Comparison of ENCODE assay signal across 1 cellular context in genomic region chr6:27752038-27752885, GRCh38.
TF ChIP-seq lines count a peak whose summit lies in the region.

No MANE protein-coding gene starts in this region.

TF ChIP-seq in K562, 482 proteins besides CTCF, POLR2A, EP300 and RAD21 (continued from another document and continues in another):
- TF ChIP-seq PATZ1 (CRISPR knock-in tag; IDR thresholded peaks at IDR 0.05; ENCODE audit: borderline replicate concordance) (no peak), TBP (optimal IDR thresholded peaks at IDR 0.05; ENCODE audit: low read depth, low read length) (peak; percentile 55), CREM (IDR thresholded peaks at IDR 0.05; ENCODE audit: low read depth) (no peak), SMARCA5 (IDR thresholded peaks at IDR 0.05) (peak; percentile 84), MTA3 (IDR thresholded peaks at IDR 0.05; ENCODE audit: borderline replicate concordance) (0 out of 2 replicates have a peak, but pooled peaks have one; percentile 19), ZBTB1 (CRISPR knock-in tag; IDR thresholded peaks at IDR 0.05; ENCODE audit: borderline replicate concordance, low read depth) (no peak), ZNF830 (CRISPR knock-in tag; IDR thresholded peaks at IDR 0.05) (no peak), SRF (CRISPR knock-in tag; IDR thresholded peaks at IDR 0.05) (no peak), ARID3A (IDR thresholded peaks at IDR 0.05; ENCODE audit: borderline replicate concordance, low read depth, low read length) (peak; percentile 96), POLR2AphosphoS2 (IDR thresholded peaks at IDR 0.05; ENCODE audit: low read length) (no peak), ZNF165 (CRISPR knock-in tag; IDR thresholded peaks at IDR 0.05; ENCODE audit: borderline replicate concordance) (no peak), COPS2 (conservative IDR thresholded peaks at IDR 0.05) (no peak), NEUROD1 (IDR thresholded peaks at IDR 0.05; ENCODE audit: borderline replicate concordance, low read depth, low read length, partially characterized antibody) (no peak), STAG1 (CRISPR knock-in tag; IDR thresholded peaks at IDR 0.05; ENCODE audit: borderline replicate concordance) (peak; percentile 63; the same call in 1 of the 2 replicates), MYBL2 (IDR thresholded peaks at IDR 0.05; ENCODE audit: low read depth) (no peak; the same call in 1 of the 2 replicates), MYBL2 (CRISPR knock-in tag; IDR thresholded peaks at IDR 0.05; ENCODE audit: borderline replicate concordance) (no peak), KLF16 (IDR thresholded peaks at IDR 0.05) (peak; percentile 63; the same call in 1 of the 2 replicates), CXXC5 (CRISPR knock-in tag; IDR thresholded peaks at IDR 0.05) (peak; percentile 6; the same call in 1 of the 2 replicates), GABPA (tag; conservative IDR thresholded peaks at IDR 0.05; ENCODE audit: low read depth) (0 out of 2 replicates have a peak, but pooled peaks have one; percentile 8), MCM2 (IDR thresholded peaks at IDR 0.05; ENCODE audit: low read depth) (no peak), ARNT (IDR thresholded peaks at IDR 0.05) (peak in 1 of 2 experiments; percentile 45; a peak in 1 of 4 replicates), SMARCB1 (IDR thresholded peaks at IDR 0.05; ENCODE audit: insufficient read length, low read depth) (no peak), KDM1A (IDR thresholded peaks at IDR 0.05) (peak; percentile 39 to 70; a peak in 3 of 4 replicates), CEBPZ (IDR thresholded peaks at IDR 0.05; ENCODE audit: borderline replicate concordance, low read depth, low read length) (no peak), PCBP1 (IDR thresholded peaks at IDR 0.05; ENCODE audit: low read depth, low read length, poor library complexity, severe bottlenecking) (no peak), TRIM28 (IDR thresholded peaks at IDR 0.05) (peak; percentile 55; the same call in 1 of the 2 replicates), E2F5 (CRISPR knock-in tag; IDR thresholded peaks at IDR 0.05) (no peak), PHTF2 (CRISPR knock-in tag; IDR thresholded peaks at IDR 0.05) (no peak), GABPB1 (CRISPR knock-in tag; IDR thresholded peaks at IDR 0.05) (0 out of 2 replicates have a peak, but pooled peaks have one; percentile 19), ZNF263 (CRISPR knock-in tag; IDR thresholded peaks at IDR 0.05; ENCODE audit: borderline replicate concordance) (peak; percentile 56; the same call in 1 of the 2 replicates), DEAF1 (CRISPR knock-in tag; IDR thresholded peaks at IDR 0.05) (peak; percentile 73), TOE1 (IDR thresholded peaks at IDR 0.05; ENCODE audit: borderline replicate concordance) (peak; percentile 26), TOE1 (CRISPR knock-in tag; IDR thresholded peaks at IDR 0.05; ENCODE audit: borderline replicate concordance, low read depth) (no peak), GTF2E2 (tag; IDR thresholded peaks at IDR 0.05) (peak; percentile 0; the same call in 1 of the 2 replicates), SMAD1 (IDR thresholded peaks at IDR 0.05; ENCODE audit: low read depth, low read length, partially characterized antibody) (no peak), FOXK2 (conservative IDR thresholded peaks at IDR 0.05 in 1 of 2, IDR thresholded peaks at IDR 0.05 in 1 of 2; ENCODE audit: low read depth in 2 of 2) (0 out of 4 replicates have a peak, but pooled peaks have one; percentile 15 to 18), MAFK (IDR thresholded peaks at IDR 0.05; ENCODE audit: low read length) (0 out of 2 replicates have a peak, but pooled peaks have one; percentile 16), ZNF121 (CRISPR knock-in tag; conservative IDR thresholded peaks at IDR 0.05) (no peak), MAFF (IDR thresholded peaks at IDR 0.05; ENCODE audit: low read length) (0 out of 2 replicates have a peak, but pooled peaks have one; percentile 27), ZNF316 (IDR thresholded peaks at IDR 0.05) (peak; percentile 22; the same call in 1 of the 2 replicates), ZNF584 (CRISPR knock-in tag; IDR thresholded peaks at IDR 0.05; ENCODE audit: low read depth) (0 out of 2 replicates have a peak, but pooled peaks have one; percentile 35), FOXK1 (CRISPR knock-in tag; IDR thresholded peaks at IDR 0.05; ENCODE audit: borderline replicate concordance) (peak; percentile 32; the same call in 1 of the 2 replicates), PHF21A (IDR thresholded peaks at IDR 0.05; ENCODE audit: borderline replicate concordance, low read depth) (peak; percentile 77; the same call in 1 of the 2 replicates), CTCFL (IDR thresholded peaks at IDR 0.05; ENCODE audit: borderline replicate concordance, insufficient read depth, low read depth, low read length, poor library complexity, severe bottlenecking) (no peak), ZHX1 (conservative IDR thresholded peaks at IDR 0.05; ENCODE audit: low read length) (0 out of 2 replicates have a peak, but pooled peaks have one; percentile 73), FOXM1 (IDR thresholded peaks at IDR 0.05; ENCODE audit: low read depth) (peak; percentile 57; the same call in 1 of the 2 replicates), FOXM1 (CRISPR knock-in tag; IDR thresholded peaks at IDR 0.05; ENCODE audit: low read depth) (no peak), ZFX (CRISPR knock-in tag; IDR thresholded peaks at IDR 0.05) (peak; percentile 50; the same call in 1 of the 2 replicates), CREB3 (tag; conservative IDR thresholded peaks at IDR 0.05; ENCODE audit: low read depth) (no peak), HDAC8 (tag; IDR thresholded peaks at IDR 0.05) (0 out of 2 replicates have a peak, but pooled peaks have one; percentile 34), CBX1 (IDR thresholded peaks at IDR 0.05; ENCODE audit: low read depth) (peak; percentile 79; the same call in 1 of the 2 replicates), ARID1B (IDR thresholded peaks at IDR 0.05) (0 out of 2 replicates have a peak, but pooled peaks have one; percentile 6), CTBP1 (IDR thresholded peaks at IDR 0.05; ENCODE audit: borderline replicate concordance) (peak; percentile 29; the same call in 1 of the 2 replicates), RBBP5 (IDR thresholded peaks at IDR 0.05; ENCODE audit: borderline replicate concordance, insufficient read depth, low read length, poor library complexity, severe bottlenecking) (no peak), ETV5 (CRISPR knock-in tag; IDR thresholded peaks at IDR 0.05; ENCODE audit: low read depth) (0 out of 2 replicates have a peak, but pooled peaks have one; percentile 16)
